1 cellular context compared by ENCODE assay signal in the genomic region with DNA sequence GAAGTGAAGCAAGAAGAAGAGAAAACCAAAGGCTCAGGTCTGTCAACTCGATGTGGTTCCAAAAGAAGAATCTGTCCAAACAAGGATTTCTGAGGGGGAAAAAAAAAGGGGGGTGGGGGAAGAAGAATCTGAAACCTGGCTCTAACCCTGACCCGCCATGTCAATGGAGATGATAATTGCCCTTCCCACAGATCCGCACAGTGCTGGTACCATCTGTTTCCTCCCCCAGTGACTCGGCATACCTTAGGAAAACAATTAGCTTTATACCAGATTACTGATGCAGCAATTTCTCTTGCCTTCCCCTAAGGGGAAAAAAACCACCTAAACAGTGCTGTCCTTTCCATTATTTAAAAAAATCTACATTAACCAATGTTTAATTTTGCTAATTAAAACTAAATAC.
TF ChIP-seq lines count a peak whose summit lies in the region.

No MANE protein-coding gene starts in this region.

TF ChIP-seq in GM23338, 12 proteins besides CTCF, POLR2A, EP300 and RAD21 (continued from another document):
- TF ChIP-seq, protein P1, sequence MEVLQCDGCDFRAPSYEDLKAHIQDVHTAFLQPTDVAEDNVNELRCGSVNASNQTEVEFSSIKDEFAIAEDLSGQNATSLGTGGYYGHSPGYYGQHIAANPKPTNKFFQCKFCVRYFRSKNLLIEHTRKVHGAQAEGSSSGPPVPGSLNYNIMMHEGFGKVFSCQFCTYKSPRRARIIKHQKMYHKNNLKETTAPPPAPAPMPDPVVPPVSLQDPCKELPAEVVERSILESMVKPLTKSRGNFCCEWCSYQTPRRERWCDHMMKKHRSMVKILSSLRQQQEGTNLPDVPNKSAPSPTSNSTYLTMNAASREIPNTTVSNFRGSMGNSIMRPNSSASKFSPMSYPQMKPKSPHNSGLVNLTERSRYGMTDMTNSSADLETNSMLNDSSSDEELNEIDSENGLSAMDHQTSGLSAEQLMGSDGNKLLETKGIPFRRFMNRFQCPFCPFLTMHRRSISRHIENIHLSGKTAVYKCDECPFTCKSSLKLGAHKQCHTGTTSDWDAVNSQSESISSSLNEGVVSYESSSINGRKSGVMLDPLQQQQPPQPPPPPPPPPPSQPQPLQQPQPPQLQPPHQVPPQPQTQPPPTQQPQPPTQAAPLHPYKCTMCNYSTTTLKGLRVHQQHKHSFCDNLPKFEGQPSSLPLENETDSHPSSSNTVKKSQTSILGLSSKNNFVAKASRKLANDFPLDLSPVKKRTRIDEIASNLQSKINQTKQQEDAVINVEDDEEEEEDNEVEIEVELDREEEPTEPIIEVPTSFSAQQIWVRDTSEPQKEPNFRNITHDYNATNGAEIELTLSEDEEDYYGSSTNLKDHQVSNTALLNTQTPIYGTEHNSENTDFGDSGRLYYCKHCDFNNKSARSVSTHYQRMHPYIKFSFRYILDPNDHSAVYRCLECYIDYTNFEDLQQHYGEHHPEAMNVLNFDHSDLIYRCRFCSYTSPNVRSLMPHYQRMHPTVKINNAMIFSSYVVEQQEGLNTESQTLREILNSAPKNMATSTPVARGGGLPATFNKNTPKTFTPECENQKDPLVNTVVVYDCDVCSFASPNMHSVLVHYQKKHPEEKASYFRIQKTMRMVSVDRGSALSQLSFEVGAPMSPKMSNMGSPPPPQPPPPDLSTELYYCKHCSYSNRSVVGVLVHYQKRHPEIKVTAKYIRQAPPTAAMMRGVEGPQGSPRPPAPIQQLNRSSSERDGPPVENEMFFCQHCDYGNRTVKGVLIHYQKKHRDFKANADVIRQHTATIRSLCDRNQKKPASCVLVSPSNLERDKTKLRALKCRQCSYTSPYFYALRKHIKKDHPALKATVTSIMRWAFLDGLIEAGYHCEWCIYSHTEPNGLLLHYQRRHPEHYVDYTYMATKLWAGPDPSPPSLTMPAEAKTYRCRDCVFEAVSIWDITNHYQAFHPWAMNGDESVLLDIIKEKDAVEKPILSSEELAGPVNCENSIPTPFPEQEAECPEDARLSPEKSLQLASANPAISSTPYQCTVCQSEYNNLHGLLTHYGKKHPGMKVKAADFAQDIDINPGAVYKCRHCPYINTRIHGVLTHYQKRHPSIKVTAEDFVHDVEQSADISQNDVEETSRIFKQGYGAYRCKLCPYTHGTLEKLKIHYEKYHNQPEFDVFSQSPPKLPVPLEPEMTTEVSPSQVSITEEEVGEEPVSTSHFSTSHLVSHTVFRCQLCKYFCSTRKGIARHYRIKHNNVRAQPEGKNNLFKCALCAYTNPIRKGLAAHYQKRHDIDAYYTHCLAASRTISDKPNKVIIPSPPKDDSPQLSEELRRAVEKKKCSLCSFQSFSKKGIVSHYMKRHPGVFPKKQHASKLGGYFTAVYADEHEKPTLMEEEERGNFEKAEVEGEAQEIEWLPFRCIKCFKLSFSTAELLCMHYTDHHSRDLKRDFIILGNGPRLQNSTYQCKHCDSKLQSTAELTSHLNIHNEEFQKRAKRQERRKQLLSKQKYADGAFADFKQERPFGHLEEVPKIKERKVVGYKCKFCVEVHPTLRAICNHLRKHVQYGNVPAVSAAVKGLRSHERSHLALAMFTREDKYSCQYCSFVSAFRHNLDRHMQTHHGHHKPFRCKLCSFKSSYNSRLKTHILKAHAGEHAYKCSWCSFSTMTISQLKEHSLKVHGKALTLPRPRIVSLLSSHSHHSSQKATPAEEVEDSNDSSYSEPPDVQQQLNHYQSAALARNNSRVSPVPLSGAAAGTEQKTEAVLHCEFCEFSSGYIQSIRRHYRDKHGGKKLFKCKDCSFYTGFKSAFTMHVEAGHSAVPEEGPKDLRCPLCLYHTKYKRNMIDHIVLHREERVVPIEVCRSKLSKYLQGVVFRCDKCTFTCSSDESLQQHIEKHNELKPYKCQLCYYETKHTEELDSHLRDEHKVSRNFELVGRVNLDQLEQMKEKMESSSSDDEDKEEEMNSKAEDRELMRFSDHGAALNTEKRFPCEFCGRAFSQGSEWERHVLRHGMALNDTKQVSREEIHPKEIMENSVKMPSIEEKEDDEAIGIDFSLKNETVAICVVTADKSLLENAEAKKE (CRISPR knock-in tag; IDR thresholded peaks at IDR 0.05), result no peak
